ENCODE assay signal across 9 cellular contexts in genomic region chr2:224951723-224952481, GRCh38.
DNase-seq lines count a peak whose midpoint lies in the region; TF ChIP-seq lines count a peak whose summit lies in the region.
"Had no signal": no experiment of that assay in that cellular context is flagged by ENCODE, and none has a peak within 500 bp of the region (broad histone marks: within the 10 kb centered on the region; RNA-seq: fewer than 3 reads in every experiment).

No MANE protein-coding gene starts in this region.

- peaks cover 35% of the 10 kb centered on the region for H3K36me3 Mint-ChIP-seq in HFFc6 (ENCODE audit: low read depth)

- CTCF ChIA-PET in OCI-LY7 (lab: Charles Lee; ENCODE audit: unreplicated experiment), result no interaction called here

- in situ Hi-C loops in GM13977 (cut with MboI; ENCODE audit: low pct_unique_long_range_greater_than_20kb, low sequenced_read_pairs, unreplicated experiment), result no loop called here

- peaks cover 86% of the 10 kb centered on the region for H3K4me1 ChIP-seq in OCI-LY7 (ENCODE audit: insufficient read depth, low read length, poor library complexity, severe bottlenecking)

- no peaks in the 10 kb centered on the region for H3K9me3 ChIP-seq in OCI-LY7 (ENCODE audit: low read length)

- BruUV-seq in OCI-LY7 (replicated peaks; lab: Mats Ljungman, UMichigan), result no TSS peak

- peaks cover 76% of the 10 kb centered on the region for H3K4me1 Mint-ChIP-seq in HFFc6 (ENCODE audit: low read depth)

- no peaks in the 10 kb centered on the region; the same call in none of the 2 replicates for H3K27me3 Mint-ChIP-seq in HFFc6 (ENCODE audit: insufficient read depth)

- H3K9me3 Mint-ChIP-seq in HFFc6, result no peaks in the 10 kb centered on the region

- H3K36me3 ChIP-seq in OCI-LY7 (ENCODE audit: insufficient read depth, low read length), result no peaks in the 10 kb centered on the region

- H3K9me2 ChIP-seq in OCI-LY7 (ENCODE audit: insufficient read depth, low read length), result no peaks in the 10 kb centered on the region

- peak overlapping the region; percentile 51 for H3K27ac Mint-ChIP-seq in HFFc6

- no peak overlapping the region for H3K4me3 Mint-ChIP-seq in HFFc6

- peak overlapping the region; percentile 84; the same call in 1 of the 2 replicates for H2AFZ ChIP-seq in OCI-LY7 (ENCODE audit: low read length)

- intact Hi-C loops in OCI-LY7 (cut with micrococcal nuclease; ENCODE audit: unreplicated experiment), result loop anchor here (2.0 to 10.0 kb wide), 3 partner anchors 51 to 997 kb away; partner anchors contain the start of gene MRPL44

- POLR2A ChIA-PET in OCI-LY7 (lab: Charles Lee), result interaction anchor here (0.5 to 1.6 kb wide), 6 partner anchors 9 to 1137 kb away, joined by 3 to 6 read pairs (median 4); no protein-coding TSS in a partner anchor

- H3K27ac ChIP-seq in OCI-LY7 (ENCODE audit: low read depth, low read length, poor library complexity, severe bottlenecking), result peak overlapping the region; percentile 46
- no peak overlapping the region for H3K27ac ChIP-seq in substantia nigra (ENCODE audit: low read depth, low read length, poor library complexity, severe bottlenecking)

- peaks cover 4% of the 10 kb centered on the region; the same call in 1 of the 2 replicates for H3K79me2 ChIP-seq in OCI-LY7 (ENCODE audit: insufficient read depth, low read depth, low read length)

- H4K20me1 ChIP-seq in OCI-LY7 (ENCODE audit: insufficient read depth, low read length), result no peaks in the 10 kb centered on the region

- peak; percentile 25 for DNase-seq in GM13977 (ENCODE audit: low spot score)
- DNase-seq in HFFc6, result no peak
- DNase-seq in OCI-LY7 (ENCODE audit: low spot score), result peak; percentile 50
- DNase-seq in myocyte (ENCODE audit: low read depth), result peak; percentile 15
- no peak for DNase-seq in substantia nigra (lab: John Stamatoyannopoulos, UW)
- no peak for DNase-seq in T-helper 9 cell
- no peak for DNase-seq in NCI-H748 (lab: John Stamatoyannopoulos, UW; ENCODE audit: unreplicated experiment)
- DNase-seq in NCI-H524 treated with DMSO at 0.1 percent for 48 hours (lab: John Stamatoyannopoulos, UW), result no peak
- DNase-seq: GF-D8 had no signal

- H3K4me2 ChIP-seq in OCI-LY7 (ENCODE audit: low read length), result peak overlapping the region; percentile 56

- H3K4me3 ChIP-seq in OCI-LY7 (ENCODE audit: low read depth, low read length, poor library complexity, severe bottlenecking), result peak overlapping the region; percentile 12

- no peak for TF ChIP-seq CTCF in GM13977 (IDR thresholded peaks at IDR 0.05; ENCODE audit: extremely low read depth, insufficient read depth, missing control alignments)
- no peak for TF ChIP-seq CTCF in HFFc6 (IDR thresholded peaks at IDR 0.05)
- TF ChIP-seq CTCF in OCI-LY7 (conservative IDR thresholded peaks at IDR 0.05; ENCODE audit: low read length), result no peak

Comparison
In these comparisons a context has a peak if more than half of its experiments do, and no peak if none do; other contexts are left out.
1. DNase-seq: peak in GM13977 (single experiment), OCI-LY7 (single experiment) and myocyte (single experiment); none in HFFc6 (single experiment), substantia nigra (0 of 49), T-helper 9 cell (single experiment), NCI-H748 (single experiment) and NCI-H524 treated with DMSO at 0.1 percent for 48 hours (single experiment).